8 cellular contexts compared by ENCODE assay signal in genomic region chr2:221777119-221777518, GRCh38.
"Had no signal": no experiment of that assay in that cellular context is flagged by ENCODE, and none has a peak within 500 bp of the region (broad histone marks: within the 10 kb centered on the region; RNA-seq: fewer than 3 reads in every experiment).

No MANE protein-coding gene starts in this region.

- H3K27ac Mint-ChIP-seq: H9 had no signal

- FAIRE-seq: H54, HTR-8/SVneo had no signal

- H3K9ac ChIP-seq: GM23248, KMS-11 had no signal

- H3K4me3 ChIP-seq: GM23248 had no signal

- H3K4me2 ChIP-seq: KMS-11 had no signal

- H3K27ac ChIP-seq: GM23248, KMS-11 had no signal

- H3K4me3 Mint-ChIP-seq: H9 had no signal

- H2AFZ ChIP-seq: GM23248 had no signal

- DNase-seq: GM23248, GOT3, H9, HCEC 1CT, KBM-7 had no signal
